In the genomic region with DNA sequence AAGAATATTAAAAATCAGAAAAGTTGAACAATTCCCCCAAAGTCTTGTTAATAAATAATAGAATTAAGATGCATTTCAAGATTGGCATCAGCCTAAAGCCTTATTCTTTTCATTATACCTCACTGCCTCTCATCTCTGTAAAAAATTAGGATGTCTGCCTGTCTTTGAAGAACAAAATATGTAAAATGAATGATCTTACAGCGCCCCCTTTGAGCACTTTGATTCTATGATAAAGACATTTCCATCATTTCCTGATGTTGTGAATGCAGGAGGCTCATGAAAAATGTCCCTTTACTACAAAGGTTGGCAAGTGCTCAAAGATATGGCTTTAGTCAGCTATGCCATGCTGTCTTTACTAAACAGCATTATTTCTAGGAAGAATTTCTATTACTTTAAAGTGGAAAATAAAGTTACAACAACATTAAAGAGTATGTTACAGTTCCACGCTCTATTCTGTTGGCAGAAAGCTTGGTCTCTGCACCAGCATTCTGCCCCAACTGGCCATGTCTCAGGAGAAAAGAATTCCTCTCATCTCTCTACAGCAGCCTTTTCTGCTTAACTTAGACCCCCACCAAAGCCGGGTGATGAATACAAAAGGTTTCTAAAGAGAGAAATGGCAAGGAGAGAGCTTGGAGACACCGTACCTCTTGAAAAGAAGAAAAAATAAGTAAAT, we compare ENCODE assay signal across 10 cellular contexts.
DNase-seq lines count a peak whose midpoint lies in the region; ATAC-seq and TF ChIP-seq lines count a peak whose summit lies in the region.
"Had no signal": no experiment of that assay in that cellular context is flagged by ENCODE, and none has a peak within 500 bp of the region (broad histone marks: within the 10 kb centered on the region; RNA-seq: fewer than 3 reads in every experiment).

No MANE protein-coding gene starts in this region.

- H3K4me3 ChIP-seq in AG04449 (ENCODE audit: low read depth, low read length) (no peak overlapping the region), GM12875 (ENCODE audit: low read depth, low read length) (no peak overlapping the region)

- DNase-seq in AG04449 (ENCODE audit: low read depth, low spot score) (no peak), RPMI8226 (peak; percentile 35), foreskin keratinocyte (peak in 1 of 2 donors; percentile 61), caudate nucleus (lab: John Stamatoyannopoulos, UW) (no peak), GM20000 (ENCODE audit: low spot score) (no peak)
- DNase-seq in activated CD4-positive, alpha-beta T cell treated with anti-CD3 and anti-CD28 coated beads, Interleukin-2, amount 50 U/mL, for 4 hours: no peak
- no peak for DNase-seq in activated naive CD4-positive, alpha-beta T cell treated with anti-CD3 and anti-CD28 coated beads, Interleukin-2, amount 50 U/mL, for 16 hours
- DNase-seq: activated gamma-delta T cell, naive B cell had no signal

- POLR2A ChIA-PET in AG04449 (lab: Yijun Ruan, JAX): interaction anchor here (0.8 to 1.2 kb wide), 5 partner anchors 10 to 168 kb away, joined by 3 to 4 read pairs (median 3); no protein-coding TSS in a partner anchor

- TF ChIP-seq CTCF in AG04449 (IDR thresholded peaks at IDR 0.05; ENCODE audit: insufficient read depth, low read length, missing control alignments) (peak; percentile 35), GM12875 (IDR thresholded peaks at IDR 0.05; ENCODE audit: borderline replicate concordance, insufficient read depth, low read depth, low read length) (0 out of 2 replicates have a peak, but pooled peaks have one; percentile 16), foreskin keratinocyte (conservative IDR thresholded peaks at IDR 0.05) (peak; percentile 82), GM20000 (IDR thresholded peaks at IDR 0.05; ENCODE audit: extremely low read depth, missing control alignments) (no peak)

- CTCF ChIA-PET in AG04449 (lab: Yijun Ruan, JAX): interaction anchor here (0.6 to 2.2 kb wide), 56 partner anchors 10 to 723 kb away, joined by 3 to 29 read pairs (median 4); no protein-coding TSS in a partner anchor

- ATAC-seq in foreskin keratinocyte: no peak

- H3K27me3 ChIP-seq in foreskin keratinocyte: no peaks in the 10 kb centered on the region

- H3K27ac ChIP-seq in foreskin keratinocyte (peak overlapping the region; percentile 9), caudate nucleus (ENCODE audit: low read depth, low read length) (no peak overlapping the region)

- H3K4me1 ChIP-seq in foreskin keratinocyte: peaks cover 29% of the 10 kb centered on the region
